23 cellular contexts compared by ENCODE assay signal in genomic region chr1:25657786-25658760, GRCh38. TPM values are rescaled to one million over a fixed set of nuclear protein-coding genes. Genes with fewer than 3 reads are reported as not detected.
DNase-seq lines count a peak whose midpoint lies in the region; ATAC-seq, FAIRE-seq and TF ChIP-seq lines count a peak whose summit lies in the region.
"Had no signal": no experiment of that assay in that cellular context is flagged by ENCODE, and none has a peak within 500 bp of the region (broad histone marks: within the 10 kb centered on the region; RNA-seq: fewer than 3 reads in every experiment).

No MANE protein-coding gene starts in this region.

- no peak for TF ChIP-seq POLR2A in stomach (IDR thresholded peaks at IDR 0.05)

- peak overlapping the region; percentile 41 to 87 (median 68) for H3K27ac Mint-ChIP-seq in naive thymus-derived CD8-positive, alpha-beta T cell
- H3K27ac Mint-ChIP-seq: activated T-helper 1 cell treated with anti-CD3 and anti-CD28 coated beads, Interleukin-12 subunit alpha, Interleukin-12 subunit beta, Interleukin-2, Interleukin-4 antibody, amounts not matched to agents 30 ng/mL and 10 ng/mL and 1 ng/mL, durations not matched to agents 14 hours and 24 hours and 36 hours had no signal

- H3K4me1 Mint-ChIP-seq in naive thymus-derived CD8-positive, alpha-beta T cell = peaks cover 27 to 81% (median 49%) of the 10 kb centered on the region in 4 donors

- H3K27ac ChIP-seq in cardiac muscle cell (peak overlapping the region; percentile 74), stomach (peak overlapping the region in 3 of 5 donors; percentile 24 to 39 (median 34)), small intestine (ENCODE audit: low read depth in 1 of 2, low read length in 1 of 2) (no peak overlapping the region)

- DNase-seq in cardiac muscle cell (ENCODE audit: low read depth in 1 of 2, low spot score in 1 of 2) = no peak
- no peak for DNase-seq in Right ventricle myocardium inferior (ENCODE audit: missing footprints)
- DNase-seq in activated CD8-positive, alpha-beta memory T cell treated with anti-CD3 and anti-CD28 coated beads, Interleukin-2, amount 50 U/mL, for 48 hours = peak; percentile 49
- no peak for DNase-seq in naive thymus-derived CD8-positive, alpha-beta T cell
- DNase-seq in stomach = no peak
- no peak for DNase-seq in small intestine
- DNase-seq in activated CD4-positive, alpha-beta T cell treated with anti-CD3 and anti-CD28 coated beads, Interleukin-2, amount 50 U/mL, for 4 hours = no peak
- DNase-seq: activated CD4-positive, alpha-beta T cell treated with anti-CD3 and anti-CD28 coated beads, Interleukin-2, amount 10 ng/mL, durations not matched to agents 7 days and 5 days; amniotic stem cell; DMS79 treated with DMSO at 0.1 percent for 48 hours; effector CD8-positive, alpha-beta T cell; glutamatergic neuron; NCI-H1417; NCI-H524; stimulated activated CD4-positive, alpha-beta T cell treated with anti-CD3 and anti-CD28 coated beads, Interleukin-12 subunit alpha, Interleukin-12 subunit beta, amount 100 ng/mL, for 4 hours; SW 1271 had no signal

- H3K4me3 ChIP-seq in cardiac muscle cell (no peak overlapping the region), stomach (no peak overlapping the region), small intestine (ENCODE audit: low read depth in 1 of 2, low read length in 2 of 2) (no peak overlapping the region)
- H3K4me3 ChIP-seq: prostate gland, thoracic aorta had no signal

- no peaks in the 10 kb centered on the region for H3K36me3 ChIP-seq in cardiac muscle cell
- no peaks in the 10 kb centered on the region for H3K36me3 ChIP-seq in stomach
- no peaks in the 10 kb centered on the region for H3K36me3 ChIP-seq in small intestine (ENCODE audit: control insufficient read depth in 2 of 2, insufficient read depth in 2 of 2, low read length in 2 of 2)
- H3K36me3 ChIP-seq: prostate gland, thoracic aorta had no signal

- no peaks in the 10 kb centered on the region for H3K9me3 Mint-ChIP-seq in naive thymus-derived CD8-positive, alpha-beta T cell
- H3K9me3 Mint-ChIP-seq: activated CD4-positive, alpha-beta T cell treated with anti-CD3 and anti-CD28 coated beads, Interleukin-2, amount 10 ng/mL, durations not matched to agents 7 days and 5 days; activated T-helper 1 cell treated with anti-CD3 and anti-CD28 coated beads, Interleukin-12 subunit alpha, Interleukin-12 subunit beta, Interleukin-2, Interleukin-4 antibody, amounts not matched to agents 30 ng/mL and 10 ng/mL and 1 ng/mL, durations not matched to agents 14 hours and 24 hours and 36 hours; central memory CD8-positive, alpha-beta T cell had no signal

- no peaks in the 10 kb centered on the region for H3K27me3 Mint-ChIP-seq in naive thymus-derived CD8-positive, alpha-beta T cell
- H3K27me3 Mint-ChIP-seq: central memory CD8-positive, alpha-beta T cell had no signal

- FAIRE-seq in small intestine (lab: Jason Lieb, UNC) = no peak
- FAIRE-seq: HepG2, TTC549 had no signal

- peak overlapping the region in 7 of 10 donors; percentile 20 to 54 (median 37) for H3K4me3 Mint-ChIP-seq in naive thymus-derived CD8-positive, alpha-beta T cell
- H3K4me3 Mint-ChIP-seq: activated CD4-positive, alpha-beta T cell treated with anti-CD3 and anti-CD28 coated beads, Interleukin-2, amount 10 ng/mL, durations not matched to agents 7 days and 5 days; activated T-helper 1 cell treated with anti-CD3 and anti-CD28 coated beads, Interleukin-12 subunit alpha, Interleukin-12 subunit beta, Interleukin-2, Interleukin-4 antibody, amounts not matched to agents 30 ng/mL and 10 ng/mL and 1 ng/mL, durations not matched to agents 14 hours and 24 hours and 36 hours; central memory CD8-positive, alpha-beta T cell had no signal

- TF ChIP-seq CTCF in cardiac muscle cell (IDR thresholded peaks at IDR 0.05; ENCODE audit: low read depth, low read length) (no peak), stomach (IDR thresholded peaks at IDR 0.05) (no peak)

- H3K4me1 ChIP-seq in cardiac muscle cell (ENCODE audit: low read depth) (peaks cover 35% of the 10 kb centered on the region), stomach (peaks cover 3 to 18% (median 13%) of the 10 kb centered on the region in 4 donors), small intestine (ENCODE audit: control insufficient read depth in 2 of 2, insufficient read depth in 1 of 2, low read depth in 1 of 2, low read length in 1 of 2) (no peaks in the 10 kb centered on the region)

- TF ChIP-seq EP300 in stomach (IDR thresholded peaks at IDR 0.05) = no peak

- H3K36me3 Mint-ChIP-seq in naive thymus-derived CD8-positive, alpha-beta T cell = peaks cover 0 to 36% (median 0%) of the 10 kb centered on the region in 3 donors

- intact Hi-C loops in Right ventricle myocardium inferior (cut with DNase I) (loop anchor here (2.0 to 5.0 kb wide), 2 partner anchors 39 to 41 kb away; partner anchors contain the start of gene MAN1C1), stomach (cut with DNase I; ENCODE audit: low total_unique reads) (no loop called here)

- POLR2A ChIA-PET in naive thymus-derived CD8-positive, alpha-beta T cell (lab: Charles Lee) = interaction anchor here (1.1 to 1.9 kb wide), 5 partner anchors 8 to 116 kb away, joined by 3 to 10 read pairs (median 5); no protein-coding TSS in a partner anchor

- H3K27me3 ChIP-seq in cardiac muscle cell = no peaks in the 10 kb centered on the region
- no peaks in the 10 kb centered on the region for H3K27me3 ChIP-seq in stomach
- H3K27me3 ChIP-seq in small intestine (ENCODE audit: control insufficient read depth in 2 of 2, insufficient read depth in 2 of 2, low read length in 2 of 2) = no peaks in the 10 kb centered on the region

- no peaks in the 10 kb centered on the region for H3K9me3 ChIP-seq in cardiac muscle cell (ENCODE audit: low read depth)
- no peaks in the 10 kb centered on the region for H3K9me3 ChIP-seq in stomach
- H3K9me3 ChIP-seq in small intestine (ENCODE audit: control insufficient read depth, low read depth) = no peaks in the 10 kb centered on the region
- H3K9me3 ChIP-seq: prostate gland, thoracic aorta had no signal

- 92 to 98% (median 94%) methylated on average over 12 of the region's 12 CpGs for WGBS in stomach, 5 donors
- 88 to 92% (median 90%) methylated on average over 12 of the region's 12 CpGs for WGBS in small intestine, 3 donors

- ATAC-seq in Right ventricle myocardium inferior = no peak
- no peak for ATAC-seq in naive thymus-derived CD8-positive, alpha-beta T cell
- no peak for ATAC-seq in GM18519 (IDR thresholded peaks at IDR 0.05; ENCODE audit: low FRiP score, unreplicated experiment)
- ATAC-seq: HepG2 had no signal

RNA-seq across cellular contexts. Expression of gene MAN1C1, which starts 41.5 kb away (rescaled TPM):
- 85.7 and 118 TPM in 2 replicates for total RNA-seq in cardiac muscle cell
- 88.8 and 130 TPM in 2 replicates for polyA plus RNA-seq in cardiac muscle cell
- total RNA-seq in Right ventricle myocardium inferior = 19.5 TPM
- total RNA-seq in naive thymus-derived CD8-positive, alpha-beta T cell = 10 to 100 TPM; 46.0 to 47.2 TPM
- 10 to 100 TPM; 11.3 to 48.3 (median 11.7) TPM for polyA plus RNA-seq in naive thymus-derived CD8-positive, alpha-beta T cell
- 10 to 100 TPM in 1 of 5 donors, 1 to 10 TPM in 4; 4.6 to 33.9 (median 6.4) TPM for total RNA-seq in stomach
- 10 to 100 TPM in 1 of 3 donors, 1 to 10 TPM in 2; 4.3 to 10.0 (median 4.5) TPM for polyA plus RNA-seq in stomach
- polyA plus RNA-seq in small intestine = 1 to 10 TPM in 2 of 3 donors, under 1 TPM in 1; 0.67 to 5.4 (median 1.4) TPM

Comparison
In these comparisons a context has a peak if more than half of its experiments do, and no peak if none do; other contexts are left out.
1. H3K27ac ChIP-seq: peak in cardiac muscle cell (single experiment) and stomach (3 of 5); none in small intestine (0 of 2).